Comparison of ENCODE assay signal across 16 cellular contexts in genomic region chr22:24059121-24059520, GRCh38. TPM values are rescaled to one million over a fixed set of nuclear protein-coding genes. Genes with fewer than 3 reads are reported as not detected.
DNase-seq lines count a peak whose midpoint lies in the region; ATAC-seq and TF ChIP-seq lines count a peak whose summit lies in the region.
"Had no signal": no experiment of that assay in that cellular context is flagged by ENCODE, and none has a peak within 500 bp of the region (broad histone marks: within the 10 kb centered on the region; RNA-seq: fewer than 3 reads in every experiment).

No MANE protein-coding gene starts in this region.

- TF ChIP-seq EP300 in tibial nerve (IDR thresholded peaks at IDR 0.05), result peak in 1 of 2 donors; percentile 52

- no peak overlapping the region for H3K27ac Mint-ChIP-seq in activated CD8-positive, alpha-beta memory T cell treated with anti-CD3 and anti-CD28 coated beads, Interleukin-2, amount 10 ng/mL, durations not matched to agents 7 days and 5 days
- H3K27ac Mint-ChIP-seq: activated CD8-positive, alpha-beta T cell treated with anti-CD3 and anti-CD28 coated beads for 36 hours had no signal

- no peaks in the 10 kb centered on the region for H3K9me3 Mint-ChIP-seq in activated CD8-positive, alpha-beta memory T cell treated with anti-CD3 and anti-CD28 coated beads, Interleukin-2, amount 10 ng/mL, durations not matched to agents 7 days and 5 days (ENCODE audit: low read depth)
- H3K9me3 Mint-ChIP-seq: activated CD8-positive, alpha-beta T cell treated with anti-CD3 and anti-CD28 coated beads for 36 hours had no signal

- H3K9me3 ChIP-seq in breast epithelium (no peaks in the 10 kb centered on the region), tibial nerve (no peaks in the 10 kb centered on the region)
- H3K9me3 ChIP-seq: lower lobe of right lung had no signal

- ATAC-seq in activated CD8-positive, alpha-beta memory T cell treated with anti-CD3 and anti-CD28 coated beads, Interleukin-2, amount 10 ng/mL, durations not matched to agents 7 days and 5 days, result no peak
- ATAC-seq: activated CD8-positive, alpha-beta T cell treated with anti-CD3 and anti-CD28 coated beads for 36 hours; lower lobe of right lung; stimulated activated naive CD8-positive, alpha-beta T cell treated with anti-CD3 and anti-CD28 coated beads, Interleukin-15, Interleukin-2, amounts not matched to agents 100 U/mL and 50 U/mL, for 24 hours had no signal

- H3K36me3 Mint-ChIP-seq in activated CD8-positive, alpha-beta memory T cell treated with anti-CD3 and anti-CD28 coated beads, Interleukin-2, amount 10 ng/mL, durations not matched to agents 7 days and 5 days, result peaks cover 60% of the 10 kb centered on the region

- H3K36me3 ChIP-seq in breast epithelium (no peaks in the 10 kb centered on the region), tibial nerve (peaks cover 1 to 98% (median 42%) of the 10 kb centered on the region in 3 donors)

- DNase-seq in HFF-Myc (ENCODE audit: extremely low read depth, low read depth), result peak; percentile 22
- no peak for DNase-seq in breast epithelium (ENCODE audit: low spot score in 2 of 2)
- DNase-seq in kidney glomerular epithelial cell (lab: John Stamatoyannopoulos, UW), result peak; percentile 23
- peak in 1 of 2 donors; percentile 70 for DNase-seq in tibial nerve (ENCODE audit: low spot score in 2 of 2)
- DNase-seq in central memory CD4-positive, alpha-beta T cell, result no peak
- DNase-seq in NCI-H1048 (lab: John Stamatoyannopoulos, UW), result no peak
- DNase-seq in activated CD8-positive, alpha-beta memory T cell treated with anti-CD3 and anti-CD28 coated beads, Interleukin-2, amount 10 ng/mL, durations not matched to agents 7 days and 5 days, result no peak
- DNase-seq: activated CD8-positive, alpha-beta T cell treated with anti-CD3 and anti-CD28 coated beads for 36 hours; activated gamma-delta T cell treated with Interleukin-2 at 50 U/mL for 16 hours; hippocampal formation; lower lobe of right lung; NCI-H2081 treated with DMSO at 0.1 percent for 48 hours; occipital lobe; stimulated activated CD4-positive, alpha-beta T cell treated with anti-CD3 and anti-CD28 coated beads, Interleukin-1b, Interleukin-23, amount 100 ng/mL, for 48 hours; stimulated activated naive CD8-positive, alpha-beta T cell treated with anti-CD3 and anti-CD28 coated beads, Interleukin-15, Interleukin-2, amounts not matched to agents 100 U/mL and 50 U/mL, for 24 hours had no signal

- 52 to 60% methylated on average over 2 of the region's 2 CpGs for WGBS in tibial nerve, 2 donors

- H3K27me3 ChIP-seq in breast epithelium (no peaks in the 10 kb centered on the region), tibial nerve (no peaks in the 10 kb centered on the region)

- H3K4me3 ChIP-seq in HFF-Myc (replicated peaks; ENCODE audit: low read depth, low read length) (no peak overlapping the region), breast epithelium (no peak overlapping the region), tibial nerve (no peak overlapping the region)
- H3K4me3 ChIP-seq: lower lobe of right lung had no signal

- peak overlapping the region; percentile 72 to 87 for H3K27ac ChIP-seq in breast epithelium
- peak overlapping the region in 3 of 4 donors; percentile 14 to 69 (median 60) for H3K27ac ChIP-seq in tibial nerve
- H3K27ac ChIP-seq: KMS-11 had no signal

- peaks cover 22% of the 10 kb centered on the region for H3K4me1 Mint-ChIP-seq in activated CD8-positive, alpha-beta memory T cell treated with anti-CD3 and anti-CD28 coated beads, Interleukin-2, amount 10 ng/mL, durations not matched to agents 7 days and 5 days

- no peak for TF ChIP-seq CTCF in HFF-Myc (IDR thresholded peaks at IDR 0.05; ENCODE audit: low read depth, low read length, missing control alignments)
- TF ChIP-seq CTCF in breast epithelium (IDR thresholded peaks at IDR 0.05), result no peak
- TF ChIP-seq CTCF in tibial nerve (IDR thresholded peaks at IDR 0.05), result no peak

- no peaks in the 10 kb centered on the region for H3K27me3 Mint-ChIP-seq in activated CD8-positive, alpha-beta memory T cell treated with anti-CD3 and anti-CD28 coated beads, Interleukin-2, amount 10 ng/mL, durations not matched to agents 7 days and 5 days
- H3K27me3 Mint-ChIP-seq: activated CD8-positive, alpha-beta T cell treated with anti-CD3 and anti-CD28 coated beads for 36 hours had no signal

- TF ChIP-seq POLR2A in breast epithelium (IDR thresholded peaks at IDR 0.05), result no peak
- TF ChIP-seq POLR2A in tibial nerve (IDR thresholded peaks at IDR 0.05), result no peak

- H3K4me1 ChIP-seq in breast epithelium, result peaks cover 3 to 6% of the 10 kb centered on the region in 2 donors
- peaks cover 0 to 20% (median 0%) of the 10 kb centered on the region in 4 donors for H3K4me1 ChIP-seq in tibial nerve

- intact Hi-C loops in breast epithelium (cut with DNase I; ENCODE audit: low total_unique reads), result loop anchor here (10.0 kb wide), 1 partner anchor 456 kb away; no protein-coding TSS in a partner anchor

- CTCF ChIA-PET in activated CD8-positive, alpha-beta memory T cell treated with anti-CD3 and anti-CD28 coated beads, Interleukin-2, amount 10 ng/mL, durations not matched to agents 7 days and 5 days (lab: Charles Lee), result no interaction called here

- no peak overlapping the region for H3K4me3 Mint-ChIP-seq in activated CD8-positive, alpha-beta memory T cell treated with anti-CD3 and anti-CD28 coated beads, Interleukin-2, amount 10 ng/mL, durations not matched to agents 7 days and 5 days
- H3K4me3 Mint-ChIP-seq: activated CD8-positive, alpha-beta T cell treated with anti-CD3 and anti-CD28 coated beads for 36 hours had no signal

RNA-seq across cellular contexts. Expression of gene CABIN1, which starts 48.0 kb away (rescaled TPM):
- total RNA-seq in breast epithelium (10 to 100 TPM; 24.3 to 56.7 (median 50.8) TPM), tibial nerve (10 to 100 TPM; 55.5 to 75.0 (median 63.8) TPM)
- total RNA-seq in activated CD8-positive, alpha-beta memory T cell treated with anti-CD3 and anti-CD28 coated beads, Interleukin-2, amount 10 ng/mL, durations not matched to agents 7 days and 5 days, result 100 to 1,000 TPM in 1 of 2 experiments, 10 to 100 TPM in 1; 92.4 to 143 TPM

RNA-seq across cellular contexts. Expression of gene GSTT4, which starts 53.9 kb away (rescaled TPM):
- total RNA-seq in breast epithelium (not detected), tibial nerve (not detected)
- total RNA-seq in activated CD8-positive, alpha-beta memory T cell treated with anti-CD3 and anti-CD28 coated beads, Interleukin-2, amount 10 ng/mL, durations not matched to agents 7 days and 5 days, result not detected
- total RNA-seq: activated CD8-positive, alpha-beta T cell treated with anti-CD3 and anti-CD28 coated beads for 36 hours; lower lobe of right lung; occipital lobe had no signal

Comparison
In these comparisons a context has a peak if more than half of its experiments do, and no peak if none do; other contexts are left out.
1. DNase-seq: peak in HFF-Myc (single experiment) and kidney glomerular epithelial cell (single experiment); none in breast epithelium (0 of 2), central memory CD4-positive, alpha-beta T cell (single experiment), NCI-H1048 (single experiment) and activated CD8-positive, alpha-beta memory T cell treated with anti-CD3 and anti-CD28 coated beads, Interleukin-2, amount 10 ng/mL, durations not matched to agents 7 days and 5 days (single experiment).